Comparison of ENCODE assay signal across 18 cellular contexts in genomic region chr2:38635139-38635538, GRCh38.
"Had no signal": no experiment of that assay in that cellular context is flagged by ENCODE, and none has a peak within 500 bp of the region (broad histone marks: within the 10 kb centered on the region; RNA-seq: fewer than 3 reads in every experiment).

No MANE protein-coding gene starts in this region.

- DNase-seq: activated CD4-positive, alpha-beta T cell treated with anti-CD3 and anti-CD28 coated beads, Interleukin-2, amount 10 ng/mL, durations not matched to agents 24 days and 14 days; activated CD8-positive, alpha-beta T cell treated with anti-CD3 and anti-CD28 coated beads, Interleukin-2, amount 10 ng/mL, durations not matched to agents 7 days and 5 days; central memory CD4-positive, alpha-beta T cell; dermis blood vessel endothelial cell; effector memory CD4-positive, alpha-beta T cell; immature natural killer cell; left lung; naive thymus-derived CD8-positive, alpha-beta T cell; small intestine; stimulated activated CD4-positive, alpha-beta T cell treated with anti-CD3 and anti-CD28 coated beads, Interleukin-2, amount 100 ng/mL, for 24 hours; stimulated activated naive CD8-positive, alpha-beta T cell treated with anti-CD3 and anti-CD28 coated beads, Interleukin-15, amount 100 ng/mL, for 72 hours; tibial artery had no signal

- H3K4me1 Mint-ChIP-seq: immature natural killer cell, neural progenitor cell had no signal

- H3K4me3 ChIP-seq: left lung, neural progenitor cell, tibial artery had no signal

- ATAC-seq: naive thymus-derived CD8-positive, alpha-beta T cell; sciatic nerve; stimulated activated naive CD8-positive, alpha-beta T cell treated with anti-CD3 and anti-CD28 coated beads, Interleukin-15, amount 100 ng/mL, for 72 hours had no signal

- H3K9ac ChIP-seq: neural progenitor cell had no signal

- H3K36me3 Mint-ChIP-seq: activated naive CD4-positive, alpha-beta T cell treated with anti-CD3 and anti-CD28 coated beads, Interleukin-2, amount 50 U/mL, for 72 hours; immature natural killer cell; naive thymus-derived CD8-positive, alpha-beta T cell; neural progenitor cell; stimulated activated effector memory CD8-positive, alpha-beta T cell treated with anti-CD3 and anti-CD28 coated beads, Interleukin-12 subunit alpha, Interleukin-12 subunit beta, amount 100 ng/mL, for 72 hours had no signal

- H3K36me3 ChIP-seq: left lung, neural progenitor cell, tibial artery had no signal

- H3K4me3 Mint-ChIP-seq: activated CD4-positive, alpha-beta T cell treated with anti-CD3 and anti-CD28 coated beads, Interleukin-2, amount 10 ng/mL, durations not matched to agents 24 days and 14 days; activated T-helper 1 cell treated with anti-CD3 and anti-CD28 coated beads, Interleukin-12 subunit alpha, Interleukin-12 subunit beta, Interleukin-2, Interleukin-4 antibody, amounts not matched to agents 30 ng/mL and 10 ng/mL and 1 ng/mL, durations not matched to agents 14 hours and 24 hours and 36 hours; immature natural killer cell; naive thymus-derived CD8-positive, alpha-beta T cell; neural progenitor cell; stimulated activated effector memory CD8-positive, alpha-beta T cell treated with anti-CD3 and anti-CD28 coated beads, Interleukin-12 subunit alpha, Interleukin-12 subunit beta, amount 100 ng/mL, for 72 hours; stimulated activated naive CD8-positive, alpha-beta T cell treated with anti-CD3 and anti-CD28 coated beads, Interleukin-15, amount 100 ng/mL, for 72 hours had no signal

- H3K4me2 ChIP-seq: neural progenitor cell had no signal

- H3K27me3 Mint-ChIP-seq: activated CD4-positive, alpha-beta T cell treated with anti-CD3 and anti-CD28 coated beads, Interleukin-2, amount 10 ng/mL, durations not matched to agents 24 days and 14 days; stimulated activated naive CD8-positive, alpha-beta T cell treated with anti-CD3 and anti-CD28 coated beads, Interleukin-15, amount 100 ng/mL, for 72 hours had no signal

- H2AFZ ChIP-seq: neural progenitor cell had no signal

- H3K27me3 ChIP-seq: left lung, neural progenitor cell, tibial artery had no signal

- H3K27ac ChIP-seq: left lung, neural progenitor cell, tibial artery, VCaP had no signal

- H3K9me3 ChIP-seq: left lung, tibial artery had no signal

- H3K9me3 Mint-ChIP-seq: activated T-helper 1 cell treated with anti-CD3 and anti-CD28 coated beads, Interleukin-12 subunit alpha, Interleukin-12 subunit beta, Interleukin-2, Interleukin-4 antibody, amounts not matched to agents 30 ng/mL and 10 ng/mL and 1 ng/mL, durations not matched to agents 14 hours and 24 hours and 36 hours; immature natural killer cell; stimulated activated effector memory CD8-positive, alpha-beta T cell treated with anti-CD3 and anti-CD28 coated beads, Interleukin-12 subunit alpha, Interleukin-12 subunit beta, amount 100 ng/mL, for 72 hours had no signal

- H3K4me1 ChIP-seq: left lung, neural progenitor cell had no signal

- H3K27ac Mint-ChIP-seq: activated naive CD4-positive, alpha-beta T cell treated with anti-CD3 and anti-CD28 coated beads, Interleukin-2, amount 50 U/mL, for 72 hours; immature natural killer cell; naive thymus-derived CD8-positive, alpha-beta T cell; neural progenitor cell; stimulated activated effector memory CD8-positive, alpha-beta T cell treated with anti-CD3 and anti-CD28 coated beads, Interleukin-12 subunit alpha, Interleukin-12 subunit beta, amount 100 ng/mL, for 72 hours; stimulated activated naive CD8-positive, alpha-beta T cell treated with anti-CD3 and anti-CD28 coated beads, Interleukin-15, amount 100 ng/mL, for 72 hours had no signal
